ENCODE assay signal across 2 cellular contexts in the genomic region with DNA sequence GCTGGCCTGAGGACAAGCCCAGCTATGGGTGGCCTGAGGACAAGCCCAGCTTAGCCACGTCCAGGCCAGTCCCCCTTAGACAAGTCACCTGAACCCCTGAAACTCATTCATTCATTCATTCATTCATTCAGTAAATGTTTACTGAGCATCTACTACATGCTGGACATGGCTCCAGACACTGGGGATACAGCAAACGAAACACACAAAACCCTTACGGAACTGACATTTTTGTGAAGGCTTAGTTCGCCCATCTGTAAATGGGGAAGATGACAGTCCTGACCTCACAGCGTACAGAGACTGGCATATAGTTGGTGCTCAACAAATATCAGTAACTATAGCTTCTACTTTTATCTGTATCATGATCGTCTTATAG.
TF ChIP-seq lines count a peak whose summit lies in the region.

No MANE protein-coding gene starts in this region.

TF ChIP-seq in K562, 482 proteins besides CTCF, POLR2A, EP300 and RAD21:
- TF ChIP-seq ZNF24 (IDR thresholded peaks at IDR 0.05): peak; percentile 86
- TF ChIP-seq RBM22 (IDR thresholded peaks at IDR 0.05; ENCODE audit: low read depth, low read length, poor library complexity, severe bottlenecking): no peak
TF ChIP-seq in K562: peak in this region for 1.

TF ChIP-seq in WTC11, 78 proteins besides CTCF, POLR2A, EP300 and RAD21:
- TF ChIP-seq PREB (CRISPR knock-in tag; IDR thresholded peaks at IDR 0.05; ENCODE audit: borderline replicate concordance): no peak
- TF ChIP-seq RELA (CRISPR knock-in tag; IDR thresholded peaks at IDR 0.05; ENCODE audit: borderline replicate concordance): no peak
- TF ChIP-seq TP53 (CRISPR knock-in tag; IDR thresholded peaks at IDR 0.05): no peak
- TF ChIP-seq PRDM15 (CRISPR knock-in tag; IDR thresholded peaks at IDR 0.05): no peak
- no peak for TF ChIP-seq ZSCAN18 (CRISPR knock-in tag; IDR thresholded peaks at IDR 0.05)
- no peak for TF ChIP-seq ZBTB21 (CRISPR knock-in tag; IDR thresholded peaks at IDR 0.05; ENCODE audit: borderline replicate concordance)
- TF ChIP-seq GTF2I (CRISPR knock-in tag; conservative IDR thresholded peaks at IDR 0.05): no peak
- no peak for TF ChIP-seq USF1 (CRISPR knock-in tag; IDR thresholded peaks at IDR 0.05)
- no peak for TF ChIP-seq MAX (CRISPR knock-in tag; IDR thresholded peaks at IDR 0.05)
- no peak for TF ChIP-seq NFE2L1 (CRISPR knock-in tag; IDR thresholded peaks at IDR 0.05)
- TF ChIP-seq E2F5 (CRISPR knock-in tag; IDR thresholded peaks at IDR 0.05): no peak
- no peak for TF ChIP-seq TCF7 (CRISPR knock-in tag; IDR thresholded peaks at IDR 0.05; ENCODE audit: low read depth)
- TF ChIP-seq MXD4 (CRISPR knock-in tag; IDR thresholded peaks at IDR 0.05; ENCODE audit: borderline replicate concordance): no peak
- no peak for TF ChIP-seq JUN (CRISPR knock-in tag; IDR thresholded peaks at IDR 0.05)
- no peak for TF ChIP-seq AFF4 (CRISPR knock-in tag; IDR thresholded peaks at IDR 0.05; ENCODE audit: borderline replicate concordance)
- TF ChIP-seq EMX1 (CRISPR knock-in tag; IDR thresholded peaks at IDR 0.05): no peak
- TF ChIP-seq, protein P1, sequence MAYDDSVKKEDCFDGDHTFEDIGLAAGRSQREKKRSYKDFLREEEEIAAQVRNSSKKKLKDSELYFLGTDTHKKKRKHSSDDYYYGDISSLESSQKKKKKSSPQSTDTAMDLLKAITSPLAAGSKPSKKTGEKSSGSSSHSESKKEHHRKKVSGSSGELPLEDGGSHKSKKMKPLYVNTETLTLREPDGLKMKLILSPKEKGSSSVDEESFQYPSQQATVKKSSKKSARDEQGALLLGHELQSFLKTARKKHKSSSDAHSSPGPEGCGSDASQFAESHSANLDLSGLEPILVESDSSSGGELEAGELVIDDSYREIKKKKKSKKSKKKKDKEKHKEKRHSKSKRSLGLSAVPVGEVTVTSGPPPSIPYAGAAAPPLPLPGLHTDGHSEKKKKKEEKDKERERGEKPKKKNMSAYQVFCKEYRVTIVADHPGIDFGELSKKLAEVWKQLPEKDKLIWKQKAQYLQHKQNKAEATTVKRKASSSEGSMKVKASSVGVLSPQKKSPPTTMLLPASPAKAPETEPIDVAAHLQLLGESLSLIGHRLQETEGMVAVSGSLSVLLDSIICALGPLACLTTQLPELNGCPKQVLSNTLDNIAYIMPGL (CRISPR knock-in tag; IDR thresholded peaks at IDR 0.05): no peak
- TF ChIP-seq ZNF512 (CRISPR knock-in tag; IDR thresholded peaks at IDR 0.05; ENCODE audit: borderline replicate concordance): no peak
- no peak for TF ChIP-seq KAT7 (CRISPR knock-in tag; IDR thresholded peaks at IDR 0.05; ENCODE audit: borderline replicate concordance)
- TF ChIP-seq, protein P2, sequence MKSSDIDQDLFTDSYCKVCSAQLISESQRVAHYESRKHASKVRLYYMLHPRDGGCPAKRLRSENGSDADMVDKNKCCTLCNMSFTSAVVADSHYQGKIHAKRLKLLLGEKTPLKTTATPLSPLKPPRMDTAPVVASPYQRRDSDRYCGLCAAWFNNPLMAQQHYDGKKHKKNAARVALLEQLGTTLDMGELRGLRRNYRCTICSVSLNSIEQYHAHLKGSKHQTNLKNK (CRISPR knock-in tag; IDR thresholded peaks at IDR 0.05): no peak
